In genomic region chr4:118280501-118281218, GRCh38 we compare ENCODE assay signal across 8 cellular contexts.
DNase-seq lines count a peak whose midpoint lies in the region; ATAC-seq and TF ChIP-seq lines count a peak whose summit lies in the region.

No MANE protein-coding gene starts in this region.

- no peak overlapping the region for H2AFZ ChIP-seq in fibroblast of lung (ENCODE audit: low read length)

- no peaks in the 10 kb centered on the region for H4K20me1 ChIP-seq in fibroblast of lung (ENCODE audit: control insufficient read depth, extremely low read depth, insufficient read depth, low read length)

- H3K4me3 ChIP-seq in fibroblast of lung (replicated peaks in 1 of 4; ENCODE audit: control extremely low read depth in 1 of 4, insufficient read depth in 1 of 4, low read depth in 3 of 4, low read length in 4 of 4), result peak overlapping the region; percentile 80 to 98 (median 83)

- no peak overlapping the region for H3K27ac ChIP-seq in CD4-positive, alpha-beta T cell (ENCODE audit: low read depth, low read length)
- peak overlapping the region; percentile 10 for H3K27ac ChIP-seq in fibroblast of lung (ENCODE audit: insufficient read depth, low read length)

- no peak overlapping the region for H3K9ac ChIP-seq in fibroblast of lung (ENCODE audit: insufficient read depth, low read length)

- intact Hi-C loops in CD4-positive, alpha-beta T cell (cut with DNase I, micrococcal nuclease), result loop anchor here (1.0 to 5.0 kb wide), 4 partner anchors 72 to 405 kb away; partner anchors contain the start of genes PRSS12 (in 2 of the 2) and METTL14 (in 1 of the 2)

- peaks cover 23% of the 10 kb centered on the region for H3K79me2 ChIP-seq in fibroblast of lung (ENCODE audit: control insufficient read depth, insufficient read depth, low read length)

- ATAC-seq in CD4-positive, alpha-beta T cell (ENCODE audit: poor library complexity), result no peak
- ATAC-seq in GM18861 (IDR thresholded peaks at IDR 0.05; ENCODE audit: unreplicated experiment) (peak; percentile 31), HG03280 (IDR thresholded peaks at IDR 0.05; ENCODE audit: unreplicated experiment) (peak; percentile 12)

- H3K27ac Mint-ChIP-seq in CD4-positive, alpha-beta T cell, result peak overlapping the region; percentile 95
- peak overlapping the region; percentile 48 for H3K27ac Mint-ChIP-seq in activated CD4-positive, alpha-beta memory T cell treated with anti-CD3 and anti-CD28 coated beads, Interleukin-2, amount 10 ng/mL, durations not matched to agents 7 days and 5 days
- peak overlapping the region; percentile 68 for H3K27ac Mint-ChIP-seq in neural crest cell (ENCODE audit: unreplicated experiment)

- H3K9me3 ChIP-seq in CD4-positive, alpha-beta T cell (ENCODE audit: control insufficient read depth, low read length), result no peaks in the 10 kb centered on the region
- H3K9me3 ChIP-seq in fibroblast of lung (ENCODE audit: control insufficient read depth, insufficient read depth, low read depth, low read length), result no peaks in the 10 kb centered on the region

- H3K9me3 Mint-ChIP-seq in CD4-positive, alpha-beta T cell, result no peaks in the 10 kb centered on the region
- H3K9me3 Mint-ChIP-seq in activated CD4-positive, alpha-beta memory T cell treated with anti-CD3 and anti-CD28 coated beads, Interleukin-2, amount 10 ng/mL, durations not matched to agents 7 days and 5 days, result no peaks in the 10 kb centered on the region
- H3K9me3 Mint-ChIP-seq in neural crest cell, result no peaks in the 10 kb centered on the region

- peak in 7 of 10 experiments; percentile 18 to 41 (median 29) for DNase-seq in CD4-positive, alpha-beta T cell
- DNase-seq in NCI-H2227 treated with DMSO at 0.1 percent for 48 hours (lab: John Stamatoyannopoulos, UW) (peak; percentile 33), fibroblast of lung (ENCODE audit: low read depth in 2 of 2) (peak; percentile 78 to 85), neural crest cell (ENCODE audit: low read depth, low spot score) (peak; percentile 28), SHP77 (lab: John Stamatoyannopoulos, UW) (no peak)
- peak; percentile 57 for DNase-seq in activated CD4-positive, alpha-beta memory T cell treated with anti-CD3 and anti-CD28 coated beads, Interleukin-2, amount 10 ng/mL, durations not matched to agents 7 days and 5 days

- H3K36me3 Mint-ChIP-seq in CD4-positive, alpha-beta T cell (ENCODE audit: low read depth), result peaks cover 63% of the 10 kb centered on the region
- peaks cover 32% of the 10 kb centered on the region for H3K36me3 Mint-ChIP-seq in activated CD4-positive, alpha-beta memory T cell treated with anti-CD3 and anti-CD28 coated beads, Interleukin-2, amount 10 ng/mL, durations not matched to agents 7 days and 5 days (ENCODE audit: low read depth)
- peaks cover 11% of the 10 kb centered on the region for H3K36me3 Mint-ChIP-seq in neural crest cell (ENCODE audit: low read depth)

- peak overlapping the region; percentile 83 for H3K4me2 ChIP-seq in fibroblast of lung (ENCODE audit: extremely low read depth, insufficient read depth, low read length)

- peaks cover 6% of the 10 kb centered on the region for H3K4me1 ChIP-seq in fibroblast of lung (ENCODE audit: control insufficient read depth, extremely low read depth, insufficient read depth, low read length)

- no peaks in the 10 kb centered on the region for H3K27me3 ChIP-seq in CD4-positive, alpha-beta T cell (ENCODE audit: control insufficient read depth, insufficient read depth, low read length)
- H3K27me3 ChIP-seq in fibroblast of lung (ENCODE audit: control insufficient read depth, insufficient read depth, low read length), result no peaks in the 10 kb centered on the region

- H3K36me3 ChIP-seq in fibroblast of lung (ENCODE audit: control insufficient read depth, insufficient read depth, low read length), result peaks cover 3% of the 10 kb centered on the region

- H3K4me1 Mint-ChIP-seq in CD4-positive, alpha-beta T cell (ENCODE audit: low read depth), result peaks cover 63% of the 10 kb centered on the region
- peaks cover 43% of the 10 kb centered on the region for H3K4me1 Mint-ChIP-seq in activated CD4-positive, alpha-beta memory T cell treated with anti-CD3 and anti-CD28 coated beads, Interleukin-2, amount 10 ng/mL, durations not matched to agents 7 days and 5 days
- peaks cover 40% of the 10 kb centered on the region for H3K4me1 Mint-ChIP-seq in neural crest cell

- no peaks in the 10 kb centered on the region for H3K27me3 Mint-ChIP-seq in CD4-positive, alpha-beta T cell
- H3K27me3 Mint-ChIP-seq in activated CD4-positive, alpha-beta memory T cell treated with anti-CD3 and anti-CD28 coated beads, Interleukin-2, amount 10 ng/mL, durations not matched to agents 7 days and 5 days, result no peaks in the 10 kb centered on the region
- no peaks in the 10 kb centered on the region for H3K27me3 Mint-ChIP-seq in neural crest cell (ENCODE audit: low read depth)

- CTCF ChIA-PET in CD4-positive, alpha-beta T cell (lab: Charles Lee), result no interaction called here
- CTCF ChIA-PET in activated CD4-positive, alpha-beta memory T cell treated with anti-CD3 and anti-CD28 coated beads, Interleukin-2, amount 10 ng/mL, durations not matched to agents 7 days and 5 days (lab: Charles Lee), result interaction anchor here (1.5 kb wide), 1 partner anchor 72 kb away, joined by 6 read pairs; the partner anchor contains the start of gene PRSS12

- H3K4me3 Mint-ChIP-seq in CD4-positive, alpha-beta T cell, result peak overlapping the region; percentile 78
- peak overlapping the region; percentile 93 for H3K4me3 Mint-ChIP-seq in activated CD4-positive, alpha-beta memory T cell treated with anti-CD3 and anti-CD28 coated beads, Interleukin-2, amount 10 ng/mL, durations not matched to agents 7 days and 5 days
- H3K4me3 Mint-ChIP-seq in neural crest cell, result peak overlapping the region; percentile 91

- TF ChIP-seq CTCF in CD4-positive, alpha-beta T cell (IDR thresholded peaks at IDR 0.05), result peak; percentile 67
- TF ChIP-seq CTCF in fibroblast of lung (conservative IDR thresholded peaks at IDR 0.05 in 1 of 2, IDR thresholded peaks at IDR 0.05 in 1 of 2; ENCODE audit: low read depth in 1 of 2, low read length in 2 of 2) (peak; percentile 45 to 62), neural crest cell (conservative IDR thresholded peaks at IDR 0.05) (peak; percentile 77)

- POLR2A ChIA-PET in CD4-positive, alpha-beta T cell (lab: Charles Lee), result interaction anchor here (0.8 kb wide), 1 partner anchor 42 kb away, joined by 3 read pairs; no protein-coding TSS in a partner anchor
- POLR2A ChIA-PET in activated CD4-positive, alpha-beta memory T cell treated with anti-CD3 and anti-CD28 coated beads, Interleukin-2, amount 10 ng/mL, durations not matched to agents 7 days and 5 days (lab: Charles Lee), result no interaction called here

Comparison
In these comparisons a context has a peak if more than half of its experiments do, and no peak if none do; other contexts are left out.
1. DNase-seq: peak in CD4-positive, alpha-beta T cell (7 of 10), NCI-H2227 treated with DMSO at 0.1 percent for 48 hours (single experiment), activated CD4-positive, alpha-beta memory T cell treated with anti-CD3 and anti-CD28 coated beads, Interleukin-2, amount 10 ng/mL, durations not matched to agents 7 days and 5 days (single experiment), fibroblast of lung (2 of 2) and neural crest cell (single experiment); none in SHP77 (0 of 2).
2. Peak in every context shown above with its lines, with median percentiles within 50 percentile points of each other: H3K27ac Mint-ChIP-seq, H3K4me3 Mint-ChIP-seq and CTCF ChIP-seq.